Comparison of ENCODE assay signal across 14 cellular contexts in genomic region chr4:140705625-140706275, GRCh38. TPM values are rescaled to one million over a fixed set of nuclear protein-coding genes. Genes with fewer than 3 reads are reported as not detected.
DNase-seq lines count a peak whose midpoint lies in the region; ATAC-seq and TF ChIP-seq lines count a peak whose summit lies in the region.
"Had no signal": no experiment of that assay in that cellular context is flagged by ENCODE, and none has a peak within 500 bp of the region (broad histone marks: within the 10 kb centered on the region; RNA-seq: fewer than 3 reads in every experiment).

No MANE protein-coding gene starts in this region.

- H3K9me3 ChIP-seq in breast epithelium (no peaks in the 10 kb centered on the region), parathyroid adenoma (ENCODE audit: control insufficient read depth, low read length) (no peaks in the 10 kb centered on the region)
- H3K9me3 ChIP-seq: Caco-2, SJSA1 had no signal

- BruUV-seq in MCF 10A (replicated peaks; lab: Mats Ljungman, UMichigan): no TSS peak

- no peak for TF ChIP-seq POLR2A in breast epithelium (IDR thresholded peaks at IDR 0.05)

- H3K27ac ChIP-seq in breast epithelium: peak overlapping the region; percentile 12 to 44
- H3K27ac ChIP-seq in parathyroid adenoma: no peak overlapping the region
- H3K27ac ChIP-seq: SJSA1 had no signal

- H3K79me2 ChIP-seq in parathyroid adenoma: no peaks in the 10 kb centered on the region

- ATAC-seq in HG03457 (IDR thresholded peaks at IDR 0.05; ENCODE audit: unreplicated experiment) (no peak), GM18511 (IDR thresholded peaks at IDR 0.05; ENCODE audit: unreplicated experiment) (no peak)

- no peak overlapping the region for H3K27ac Mint-ChIP-seq in MCF 10A (ENCODE audit: low read depth, unreplicated experiment)

- no peaks in the 10 kb centered on the region for H3K9me3 Mint-ChIP-seq in MCF 10A (ENCODE audit: unreplicated experiment)

- H3K4me1 Mint-ChIP-seq in MCF 10A (ENCODE audit: insufficient read depth, unreplicated experiment): peaks cover 19% of the 10 kb centered on the region

- intact Hi-C loops in breast epithelium (cut with DNase I; ENCODE audit: low total_unique reads) (no loop called here), MCF 10A (cut with micrococcal nuclease) (no loop called here)

- H3K9ac ChIP-seq in parathyroid adenoma: no peak overlapping the region

- no peaks in the 10 kb centered on the region for H3K27me3 Mint-ChIP-seq in MCF 10A (ENCODE audit: insufficient read depth, unreplicated experiment)

- DNase-seq in breast epithelium (ENCODE audit: low spot score in 2 of 2) (no peak), MCF 10A (ENCODE audit: unreplicated experiment) (no peak), choroid plexus epithelial cell (ENCODE audit: low read depth) (peak; percentile 32), iPS-NIHi11 (ENCODE audit: low spot score) (no peak), T1000 (lab: John Stamatoyannopoulos, UW) (no peak)
- DNase-seq: Caco-2, HCEC 1CT, NCI-H1048, OCI-M1, RPMI8226 had no signal

- H3K4me1 ChIP-seq in breast epithelium: peaks cover 0 to 17% of the 10 kb centered on the region in 2 donors
- peaks cover 4% of the 10 kb centered on the region for H3K4me1 ChIP-seq in parathyroid adenoma
- H3K4me1 ChIP-seq: Caco-2, SJSA1 had no signal

- no peak for TF ChIP-seq CTCF in breast epithelium (IDR thresholded peaks at IDR 0.05)
- no peak for TF ChIP-seq CTCF in MCF 10A (IDR thresholded peaks at IDR 0.05; ENCODE audit: unreplicated experiment)
- no peak for TF ChIP-seq CTCF in choroid plexus epithelial cell (conservative IDR thresholded peaks at IDR 0.05; ENCODE audit: low read depth, low read length)
- TF ChIP-seq CTCF in parathyroid adenoma (IDR thresholded peaks at IDR 0.05): no peak

- no peak overlapping the region for H3K4me3 ChIP-seq in breast epithelium
- H3K4me3 ChIP-seq in choroid plexus epithelial cell (ENCODE audit: low read depth, low read length): no peak overlapping the region
- H3K4me3 ChIP-seq in parathyroid adenoma (ENCODE audit: low read depth, low read length): no peak overlapping the region
- H3K4me3 ChIP-seq: SJSA1 had no signal

- H3K4me2 ChIP-seq in parathyroid adenoma (ENCODE audit: low read length): peak overlapping the region; percentile 25

- CTCF ChIA-PET in MCF 10A (lab: Yijun Ruan, JAX): no interaction called here

- peaks cover 9% of the 10 kb centered on the region for H3K36me3 Mint-ChIP-seq in MCF 10A (ENCODE audit: insufficient read depth, unreplicated experiment)

- no peaks in the 10 kb centered on the region for H3K36me3 ChIP-seq in breast epithelium
- no peaks in the 10 kb centered on the region for H3K36me3 ChIP-seq in parathyroid adenoma (ENCODE audit: control insufficient read depth, insufficient read depth, low read length)
- H3K36me3 ChIP-seq: SJSA1 had no signal

- POLR2A ChIA-PET in MCF 10A (lab: Yijun Ruan, JAX): interaction anchor here (0.6 kb wide), 1 partner anchor 9 kb away, joined by 3 read pairs; no protein-coding TSS in a partner anchor

- H3K4me3 Mint-ChIP-seq in MCF 10A (ENCODE audit: unreplicated experiment): no peak overlapping the region

- H3K27me3 ChIP-seq in breast epithelium (no peaks in the 10 kb centered on the region), parathyroid adenoma (ENCODE audit: control insufficient read depth, insufficient read depth, low read length) (no peaks in the 10 kb centered on the region)
- H3K27me3 ChIP-seq: SJSA1 had no signal

- H2AFZ ChIP-seq in parathyroid adenoma: peak overlapping the region; percentile 28

RNA-seq across cellular contexts. Expression of gene TBC1D9, which starts 50.4 kb away (rescaled TPM):
- total RNA-seq in breast epithelium: 100 to 1,000 TPM in 2 of 3 donors, 10 to 100 TPM in 1; 28.3 to 195 (median 152) TPM
- total RNA-seq in MCF 10A (2022): 17.4 and 23.2 TPM in 2 replicates
